In the genomic region with DNA sequence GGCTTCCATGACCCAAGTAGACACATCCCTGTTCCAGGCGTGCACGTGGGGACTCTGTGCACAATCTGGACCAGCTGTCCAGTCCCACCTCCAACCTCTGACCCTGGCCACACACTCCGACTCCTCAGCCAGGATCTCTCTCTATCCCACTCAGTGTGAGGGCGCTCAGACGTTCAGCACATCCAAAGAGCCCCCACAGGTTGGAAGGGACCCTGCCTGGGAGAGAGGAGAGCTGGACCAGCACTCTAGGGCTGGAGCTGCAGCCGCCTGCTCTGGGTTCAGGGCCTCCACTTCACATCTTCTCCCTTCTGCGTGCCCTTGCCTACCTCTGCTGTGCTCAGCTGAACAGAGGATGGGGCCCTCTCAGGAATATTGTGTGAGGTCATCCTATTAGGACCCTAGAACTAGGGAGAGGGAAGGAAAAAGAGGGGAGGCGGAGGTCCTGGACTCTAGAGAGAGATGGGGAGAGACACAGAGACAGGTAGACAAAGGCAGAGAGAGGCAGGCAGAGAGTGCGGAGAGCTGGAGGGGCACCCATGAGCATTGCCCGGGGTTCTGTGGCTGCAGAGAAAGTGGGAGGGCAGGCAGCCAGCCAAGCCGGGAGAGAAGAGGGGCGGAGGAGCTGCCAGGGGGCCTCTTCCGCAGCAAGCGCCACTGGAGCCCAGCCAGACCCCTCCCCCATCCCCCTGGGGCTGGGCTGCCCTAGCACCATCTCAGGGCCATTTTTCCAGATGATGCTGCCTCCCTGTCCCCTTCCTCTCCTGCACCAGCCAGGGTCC, we compare ENCODE assay signal across 9 cellular contexts. TPM values are rescaled to one million over a fixed set of nuclear protein-coding genes. Genes with fewer than 3 reads are reported as not detected.
DNase-seq lines count a peak whose midpoint lies in the region; ATAC-seq and TF ChIP-seq lines count a peak whose summit lies in the region.
"Had no signal": no experiment of that assay in that cellular context is flagged by ENCODE, and none has a peak within 500 bp of the region (broad histone marks: within the 10 kb centered on the region; RNA-seq: fewer than 3 reads in every experiment).

No MANE protein-coding gene starts in this region.

- H3K4me3 ChIP-seq in BE2C (ENCODE audit: low read depth, low read length) (peak overlapping the region; percentile 77), astrocyte of the cerebellum (ENCODE audit: low read depth, low read length) (peak overlapping the region; percentile 3)

- no peak for ATAC-seq in naive B cell (ENCODE audit: low read depth in 2 of 2)
- ATAC-seq in GM18505 (IDR thresholded peaks at IDR 0.05; ENCODE audit: unreplicated experiment): no peak
- no peak for ATAC-seq in HG02938 (IDR thresholded peaks at IDR 0.05; ENCODE audit: unreplicated experiment)

- H3K9me3 Mint-ChIP-seq in naive B cell: no peaks in the 10 kb centered on the region

- no peaks in the 10 kb centered on the region for H3K27me3 ChIP-seq in BE2C

- DNase-seq in BE2C (peak; percentile 93), HT-29 (ENCODE audit: low spot score) (peak; percentile 1), astrocyte of the cerebellum (ENCODE audit: low read depth) (no peak), naive B cell (no peak), COLO829 (ENCODE audit: low spot score) (no peak), glomerular visceral epithelial cell (ENCODE audit: extremely low spot score) (no peak)

- in situ Hi-C loops in astrocyte of the cerebellum (cut with HindIII; ENCODE audit: low sequenced_read_pairs): no loop called here

- TF ChIP-seq CTCF in BE2C (IDR thresholded peaks at IDR 0.05; ENCODE audit: low read depth, low read length) (no peak), astrocyte of the cerebellum (IDR thresholded peaks at IDR 0.05; ENCODE audit: low read depth, low read length, missing control alignments) (no peak)

- peaks cover 23 to 57% (median 55%) of the 10 kb centered on the region in 3 donors for H3K27me3 Mint-ChIP-seq in naive B cell

- H3K4me1 ChIP-seq in BE2C: peaks cover 58% of the 10 kb centered on the region

- H3K4me3 Mint-ChIP-seq in naive B cell: peak overlapping the region; percentile 50 to 88 (median 78)

- H3K9me3 ChIP-seq in BE2C: no peaks in the 10 kb centered on the region

- H3K36me3 Mint-ChIP-seq in naive B cell: no peaks in the 10 kb centered on the region

- H3K36me3 ChIP-seq in BE2C: peaks cover 12% of the 10 kb centered on the region

- peaks cover 13 to 21% (median 14%) of the 10 kb centered on the region in 3 donors for H3K4me1 Mint-ChIP-seq in naive B cell

- H3K27ac Mint-ChIP-seq in naive B cell: no peak overlapping the region

- TF ChIP-seq POLR2A in GM18505 (IDR thresholded peaks at IDR 0.05; ENCODE audit: borderline replicate concordance, extremely low read depth, insufficient read depth, insufficient read length): no peak

RNA-seq across cellular contexts. Expression of gene TNS1, which starts 8.2 kb away (rescaled TPM):
- polyA plus RNA-seq in BE2C (2012; ENCODE audit: insufficient read depth, insufficient read length, low read depth): 65.0 TPM
- 8.9 and 13.8 TPM in 2 replicates for total RNA-seq in HT-29 (2014; rRNA removed; shearing (Covaris generic))
- polyA plus RNA-seq in naive B cell (ENCODE audit: low read depth in 6 of 6): under 1 TPM in 4 of 6 donors, not detected in 2; 0.05 to 0.57 (median 0.35) TPM

RNA-seq across cellular contexts. Expression of gene RUFY4, which starts 58.0 kb away (rescaled TPM):
- polyA plus RNA-seq in BE2C (2012; ENCODE audit: insufficient read depth, insufficient read length, low read depth): not detected
- total RNA-seq in HT-29 (2014; rRNA removed; shearing (Covaris generic)): not detected in 2 replicates
- not detected for polyA plus RNA-seq in naive B cell (ENCODE audit: low read depth in 6 of 6)
- total RNA-seq: LHCN-M2 had no signal

Comparison
In these comparisons a context has a peak if more than half of its experiments do, and no peak if none do; other contexts are left out.
1. DNase-seq: peak in BE2C (single experiment) and HT-29 (single experiment); none in astrocyte of the cerebellum (single experiment), naive B cell (single experiment), COLO829 (single experiment) and glomerular visceral epithelial cell (single experiment).